12 cellular contexts compared by ENCODE assay signal in genomic region chr1:107254306-107254705, GRCh38.
"Had no signal": no experiment of that assay in that cellular context is flagged by ENCODE, and none has a peak within 500 bp of the region (broad histone marks: within the 10 kb centered on the region; RNA-seq: fewer than 3 reads in every experiment).

No MANE protein-coding gene starts in this region.

- ATAC-seq: activated CD8-positive, alpha-beta T cell treated with anti-CD3 and anti-CD28 coated beads for 36 hours; activated T-cell treated with anti-CD3 and anti-CD28 coated beads, Interleukin-2, amount 50 U/mL, for 72 hours; heart left ventricle; pancreas had no signal

- DNase-seq: activated CD4-positive, alpha-beta T cell treated with anti-CD3 and anti-CD28 coated beads for 1 hour; activated CD8-positive, alpha-beta memory T cell treated with anti-CD3 and anti-CD28 coated beads, Interleukin-2, amount 50 U/mL, for 4 hours; activated CD8-positive, alpha-beta T cell treated with anti-CD3 and anti-CD28 coated beads for 36 hours; activated gamma-delta T cell treated with Interleukin-2 at 50 U/mL for 16 hours; activated naive CD8-positive, alpha-beta T cell treated with anti-CD3 and anti-CD28 coated beads for 36 hours; activated T-cell treated with anti-CD3 and anti-CD28 coated beads, Interleukin-2, amount 50 U/mL, for 72 hours; anterior cingulate cortex; foreskin melanocyte; heart left ventricle; pancreas; stimulated activated CD4-positive, alpha-beta T cell treated with anti-CD3 and anti-CD28 coated beads, Interleukin-4, amount 100 ng/mL, for 1 hour; stomach had no signal
